In genomic region chr7:25860882-25861228, GRCh38 we compare ENCODE assay signal across 20 cellular contexts.
A peak's percentile ranks its signal among the peaks of the same experiment; 100 is the strongest.
DNase-seq lines count a peak whose midpoint lies in the region; ATAC-seq, FAIRE-seq and TF ChIP-seq lines count a peak whose summit lies in the region.
"Had no signal": no experiment of that assay in that cellular context is flagged by ENCODE, and none has a peak within 500 bp of the region (broad histone marks: within the 10 kb centered on the region; RNA-seq: fewer than 3 reads in every experiment).

No MANE protein-coding gene starts in this region.

- H3K27ac ChIP-seq in GM23248: no peak overlapping the region
- peak overlapping the region; percentile 92 for H3K27ac ChIP-seq in RWPE1
- no peak overlapping the region for H3K27ac ChIP-seq in hepatocyte
- H3K27ac ChIP-seq: C4-2B had no signal

- H3K27me3 ChIP-seq in GM23248 (replicated peaks; ENCODE audit: insufficient read depth): peaks cover 29% of the 10 kb centered on the region
- H3K27me3 ChIP-seq in hepatocyte: peaks cover 26% of the 10 kb centered on the region

- H3K4me1 ChIP-seq in GM23248 (ENCODE audit: insufficient read depth) (peaks cover 10% of the 10 kb centered on the region), hepatocyte (ENCODE audit: insufficient read depth) (peaks cover 19% of the 10 kb centered on the region)

- no peak overlapping the region for H3K9ac ChIP-seq in GM23248

- TF ChIP-seq CTCF in RWPE1 (conservative IDR thresholded peaks at IDR 0.05; ENCODE audit: low read depth): no peak
- no peak for TF ChIP-seq CTCF in hepatocyte (IDR thresholded peaks at IDR 0.05; ENCODE audit: poor library complexity)

- no peak for ATAC-seq in HG03457 (IDR thresholded peaks at IDR 0.05; ENCODE audit: unreplicated experiment)
- ATAC-seq: right cardiac atrium; stimulated activated naive CD8-positive, alpha-beta T cell treated with anti-CD3 and anti-CD28 coated beads, Interleukin-15, amount 100 ng/mL, for 72 hours had no signal

- DNase-seq in NCI-H526 treated with DMSO at 0.1 percent for 48 hours (lab: John Stamatoyannopoulos, UW) (peak; percentile 64), NCI-H526 (lab: John Stamatoyannopoulos, UW) (no peak), GM23248 (no peak), RWPE1 (ENCODE audit: low spot score) (no peak), hepatocyte (ENCODE audit: low spot score) (no peak), GM12891 (ENCODE audit: insufficient read length, low spot score) (no peak), NCI-H69 (lab: John Stamatoyannopoulos, UW) (no peak)
- DNase-seq: activated naive CD4-positive, alpha-beta T cell; HCEC 1CT; MM.1S; NCI-H2029 treated with DMSO at 0.1 percent for 48 hours; occipital lobe; right cardiac atrium; SW 1271 had no signal

- H3K4me2 ChIP-seq in GM23248 (ENCODE audit: unreplicated experiment): no peak overlapping the region
- H3K4me2 ChIP-seq in hepatocyte: peak overlapping the region; percentile 36

- H3K9me2 ChIP-seq in GM23248 (ENCODE audit: insufficient read depth) (no peaks in the 10 kb centered on the region), hepatocyte (replicated peaks; ENCODE audit: insufficient read depth) (no peaks in the 10 kb centered on the region)

- in situ Hi-C loops in GM23248 (cut with MboI): loop anchor here (10.0 kb wide), 1 partner anchor 1294 kb away; the partner anchor contains the start of genes HOXA3 and HOXA7

- H4K20me1 ChIP-seq in GM23248 (ENCODE audit: insufficient read depth) (no peaks in the 10 kb centered on the region), hepatocyte (ENCODE audit: insufficient read depth, poor library complexity, severe bottlenecking) (no peaks in the 10 kb centered on the region)

- no peaks in the 10 kb centered on the region for H3K9me3 ChIP-seq in GM23248 (ENCODE audit: low read depth)
- H3K9me3 ChIP-seq in hepatocyte (ENCODE audit: low read depth): no peaks in the 10 kb centered on the region

- H2AFZ ChIP-seq in GM23248 (peak overlapping the region; percentile 93), hepatocyte (no peak overlapping the region)

- CTCF ChIA-PET in RWPE1 (lab: Yijun Ruan, JAX): no interaction called here

- POLR2A ChIA-PET in RWPE1 (lab: Yijun Ruan, JAX; ENCODE audit: low non-redundant PET): no interaction called here

- FAIRE-seq in GM12891 (lab: Jason Lieb, UNC): no peak
- FAIRE-seq: A204.1, astrocyte, GM19239 had no signal

- H3K4me3 ChIP-seq in GM23248 (no peak overlapping the region), hepatocyte (no peak overlapping the region)

- no peak for TF ChIP-seq POLR2A in GM12891 (IDR thresholded peaks at IDR 0.05; ENCODE audit: low read depth, low read length)

- WGBS in GM23248 (ENCODE audit: low coverage in 1 of 2, low lambda C conversion rate in 2 of 2, missing lambda C conversion rate in 2 of 2), 2 experiments: 91 to 92% methylated on average over 10 of the region's 10 CpGs
- 53% methylated on average over 10 of the region's 10 CpGs for WGBS in hepatocyte (ENCODE audit: low lambda C conversion rate, missing lambda C conversion rate)

- no peaks in the 10 kb centered on the region for H3K36me3 ChIP-seq in GM23248 (ENCODE audit: low read depth)
- H3K36me3 ChIP-seq in hepatocyte (replicated peaks; ENCODE audit: insufficient read depth, low read depth): no peaks in the 10 kb centered on the region

- H3K79me2 ChIP-seq in GM23248 (ENCODE audit: insufficient read depth) (0 out of 2 replicates have a peak, but pooled peaks cover under 1% of the 10 kb centered on the region), hepatocyte (no peaks in the 10 kb centered on the region)

- peaks cover 15% of the 10 kb centered on the region for H3F3A ChIP-seq in GM23248 (ENCODE audit: insufficient read depth)

TF ChIP-seq in GM12891, 5 proteins besides CTCF, POLR2A, EP300 and RAD21:
- TF ChIP-seq PAX5 (IDR thresholded peaks at IDR 0.05; ENCODE audit: insufficient read depth, low read length, severe bottlenecking) (no peak), SPI1 (IDR thresholded peaks at IDR 0.05; ENCODE audit: low read depth, low read length) (no peak), POU2F2 (IDR thresholded peaks at IDR 0.05; ENCODE audit: low read depth, low read length) (no peak), POLR2AphosphoS5 (IDR thresholded peaks at IDR 0.05; ENCODE audit: low read depth, low read length) (no peak), TAF1 (IDR thresholded peaks at IDR 0.05; ENCODE audit: low read depth, low read length) (no peak)
